In the genomic region with DNA sequence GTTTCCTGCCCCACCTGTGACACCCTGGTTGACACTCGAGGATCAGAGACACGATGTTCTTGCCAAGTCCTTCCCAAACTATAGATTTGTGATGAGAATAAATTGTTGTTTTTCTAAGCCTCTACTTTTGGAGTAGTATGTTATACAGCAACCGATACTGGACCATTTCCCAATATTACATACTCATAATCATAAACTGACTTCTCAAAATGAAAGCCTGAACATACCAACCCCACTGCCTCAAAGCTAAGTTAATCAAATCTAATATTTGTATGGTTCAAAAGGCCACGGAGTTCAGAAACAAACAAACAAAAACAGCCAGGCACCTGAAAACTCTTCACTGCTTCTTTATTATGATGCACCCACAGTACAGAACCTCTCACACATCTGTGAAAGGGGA, we compare ENCODE assay signal across 30 cellular contexts. TPM values are rescaled to one million over a fixed set of nuclear protein-coding genes. Genes with fewer than 3 reads are reported as not detected.
DNase-seq lines count a peak whose midpoint lies in the region; ATAC-seq and TF ChIP-seq lines count a peak whose summit lies in the region.
"Had no signal": no experiment of that assay in that cellular context is flagged by ENCODE, and none has a peak within 500 bp of the region (broad histone marks: within the 10 kb centered on the region; RNA-seq: fewer than 3 reads in every experiment).

No MANE protein-coding gene starts in this region.

- H3K27me3 ChIP-seq in OCI-LY3 (ENCODE audit: low read depth, low read length) (no peaks in the 10 kb centered on the region), trophoblast cell (ENCODE audit: insufficient read depth, low read length) (no peaks in the 10 kb centered on the region)
- H3K27me3 ChIP-seq: BLaER1 treated with 17β-estradiol and CSF1 and Interleukin-3, amounts not matched to agents 10 nM and 100 nM had no signal

- TF ChIP-seq CTCF in OCI-LY3 (IDR thresholded peaks at IDR 0.05; ENCODE audit: low read depth, low read length) = no peak
- no peak for TF ChIP-seq CTCF in mucosa of descending colon (IDR thresholded peaks at IDR 0.05)

- no peaks in the 10 kb centered on the region for H3K79me1 ChIP-seq in trophoblast cell (ENCODE audit: low read length)

- H4K20me1 ChIP-seq in OCI-LY3 (ENCODE audit: insufficient read depth, low read length) = no peaks in the 10 kb centered on the region
- H4K20me1 ChIP-seq: BLaER1 treated with 17β-estradiol and CSF1 and Interleukin-3, amounts not matched to agents 10 nM and 100 nM had no signal

- no peak overlapping the region for H2BK12ac ChIP-seq in trophoblast cell (ENCODE audit: low read length)

- no peak overlapping the region for H3K18ac ChIP-seq in trophoblast cell (ENCODE audit: low read length)

- H3K9me3 ChIP-seq in OCI-LY3 (ENCODE audit: insufficient read depth, low read length) (0 out of 2 replicates have a peak, but pooled peaks cover 4% of the 10 kb centered on the region), trophoblast cell (ENCODE audit: insufficient read depth, low read depth, low read length) (peaks cover 2% of the 10 kb centered on the region), mucosa of descending colon (peaks cover 5% of the 10 kb centered on the region)
- H3K9me3 ChIP-seq: A549, HAP-1 had no signal

- H3K14ac ChIP-seq in trophoblast cell (ENCODE audit: low read length) = no peak overlapping the region

- ATAC-seq in GM18520 (IDR thresholded peaks at IDR 0.05; ENCODE audit: unreplicated experiment) = peak; percentile 50
- peak; percentile 47 for ATAC-seq in GM21619 (IDR thresholded peaks at IDR 0.05; ENCODE audit: unreplicated experiment)
- no peak for ATAC-seq in HG02840 (IDR thresholded peaks at IDR 0.05; ENCODE audit: low FRiP score, unreplicated experiment)
- ATAC-seq in mucosa of descending colon = no peak
- ATAC-seq: A549, K562 had no signal

- H3K27ac ChIP-seq in OCI-LY3 (ENCODE audit: low read length) (no peak overlapping the region), trophoblast cell (ENCODE audit: low read depth, low read length) (no peak overlapping the region)
- H3K27ac ChIP-seq: A549; BLaER1 treated with 17β-estradiol and CSF1 and Interleukin-3, amounts not matched to agents 10 nM and 100 nM; RWPE1 had no signal

- peaks cover 17% of the 10 kb centered on the region for H3K4me1 ChIP-seq in OCI-LY3 (ENCODE audit: low read length)
- H3K4me1 ChIP-seq in trophoblast cell (ENCODE audit: control insufficient read depth in 1 of 2, insufficient read depth in 2 of 2, low read length in 2 of 2) = no peaks in the 10 kb centered on the region
- H3K4me1 ChIP-seq in mucosa of descending colon (ENCODE audit: low read depth) = no peaks in the 10 kb centered on the region
- H3K4me1 ChIP-seq: HAP-1 had no signal

- H3K4me3 ChIP-seq in OCI-LY3 (ENCODE audit: low read length) (no peak overlapping the region), trophoblast cell (ENCODE audit: low read depth, low read length) (no peak overlapping the region), mucosa of descending colon (no peak overlapping the region)
- H3K4me3 ChIP-seq: A549; BLaER1 treated with 17β-estradiol and CSF1 and Interleukin-3, amounts not matched to agents 10 nM and 100 nM; HAP-1; K562 had no signal

- H2AFZ ChIP-seq in OCI-LY3 (ENCODE audit: low read depth, low read length) = no peak overlapping the region
- no peak overlapping the region for H2AFZ ChIP-seq in trophoblast cell (ENCODE audit: insufficient read depth, low read length, poor library complexity)

- no peak overlapping the region for H3K4ac ChIP-seq in trophoblast cell (ENCODE audit: low read depth, low read length)

- H3K4me2 ChIP-seq in OCI-LY3 (ENCODE audit: low read length) = peak overlapping the region; percentile 33
- no peak overlapping the region for H3K4me2 ChIP-seq in trophoblast cell (ENCODE audit: low read length)
- H3K4me2 ChIP-seq: A549; BLaER1 treated with 17β-estradiol and CSF1 and Interleukin-3, amounts not matched to agents 10 nM and 100 nM had no signal

- H4K12ac ChIP-seq in trophoblast cell (ENCODE audit: low read depth, low read length) = no peak overlapping the region

- DNase-seq in trophoblast cell (no peak), mucosa of descending colon (no peak), cardiac septum (ENCODE audit: low spot score) (no peak)
- DNase-seq in effector CD8-positive, alpha-beta T cell (lab: John Stamatoyannopoulos, UW) = no peak
- DNase-seq: AML-193; CD4-positive, alpha-beta T cell; GOT3; HFFc6; Kasumi-1; NCI-H1092 treated with DMSO at 0.1 percent for 48 hours; NCI-H1436; NCI-H187; NCI-H2171 treated with DMSO at 0.1 percent for 48 hours; NCI-H345; NCI-H510A treated with DMSO at 0.1 percent for 48 hours; NCI-H748 treated with DMSO at 0.1 percent for 48 hours; NK-92 treated with Interleukin-12 subunit alpha and Interleukin-12 subunit beta, amount 100 ng/mL, for 24 hours; SHP77; T-helper 1 cell had no signal

- no peak overlapping the region for H3K9ac ChIP-seq in OCI-LY3 (ENCODE audit: low read length)
- no peak overlapping the region for H3K9ac ChIP-seq in trophoblast cell (ENCODE audit: low read length)
- H3K9ac ChIP-seq: BLaER1 treated with 17β-estradiol and CSF1 and Interleukin-3, amounts not matched to agents 10 nM and 100 nM had no signal

- H3K36me3 ChIP-seq in OCI-LY3 (replicated peaks; ENCODE audit: low read depth, low read length) = no peaks in the 10 kb centered on the region
- peaks cover 3 to 5% of the 10 kb centered on the region in 2 experiments for H3K36me3 ChIP-seq in trophoblast cell (ENCODE audit: control insufficient read depth in 1 of 2, insufficient read depth in 2 of 2, low read length in 2 of 2)
- no peaks in the 10 kb centered on the region for H3K36me3 ChIP-seq in mucosa of descending colon (ENCODE audit: low read depth)

- WGBS in trophoblast cell (ENCODE audit: extremely low coverage, insufficient coverage, insufficient read length) = no CpG with 5 or more reads among the region's 4 CpGs

- peak overlapping the region; percentile 74 for H3K23ac ChIP-seq in trophoblast cell (ENCODE audit: low read length)

- no peak overlapping the region for H2BK120ac ChIP-seq in trophoblast cell (ENCODE audit: insufficient read depth, low read length, poor library complexity)

- H3K79me2 ChIP-seq in OCI-LY3 (ENCODE audit: low read length) (no peaks in the 10 kb centered on the region), trophoblast cell (ENCODE audit: control insufficient read depth, insufficient read depth, low read length, poor library complexity) (no peaks in the 10 kb centered on the region)

- intact Hi-C loops in mucosa of descending colon (cut with DNase I, micrococcal nuclease) (no loop called here), cardiac septum (cut with DNase I) (loop anchor here (10.0 kb wide), 1 partner anchor 196 kb away; no protein-coding TSS in a partner anchor)

- no peak overlapping the region for H4K91ac ChIP-seq in trophoblast cell (ENCODE audit: low read depth, low read length)

- H2BK5ac ChIP-seq in trophoblast cell (ENCODE audit: low read depth, low read length, poor library complexity) = no peak overlapping the region

- H4K8ac ChIP-seq in trophoblast cell (ENCODE audit: low read depth, low read length) = no peak overlapping the region

- H2AK5ac ChIP-seq in trophoblast cell (ENCODE audit: low read length) = no peak overlapping the region

RNA-seq across cellular contexts. Expression of a gene that starts 52.3 kb away (rescaled TPM):
- polyA plus RNA-seq in trophoblast cell (2013) = not detected in 2 replicates
- not detected for total RNA-seq in mucosa of descending colon
- total RNA-seq in cardiac septum = not detected
- total RNA-seq: CD4-positive, alpha-beta T cell; HFFc6; K562; M059J; SK-MEL-5 had no signal
- polyA plus RNA-seq: A549, K562 had no signal

Comparison
In these comparisons a context has a peak if more than half of its experiments do, and no peak if none do; other contexts are left out.
1. ATAC-seq: peak in GM18520 (single experiment) and GM21619 (single experiment); none in HG02840 (single experiment) and mucosa of descending colon (single experiment).